10 cellular contexts compared by ENCODE assay signal in the genomic region with DNA sequence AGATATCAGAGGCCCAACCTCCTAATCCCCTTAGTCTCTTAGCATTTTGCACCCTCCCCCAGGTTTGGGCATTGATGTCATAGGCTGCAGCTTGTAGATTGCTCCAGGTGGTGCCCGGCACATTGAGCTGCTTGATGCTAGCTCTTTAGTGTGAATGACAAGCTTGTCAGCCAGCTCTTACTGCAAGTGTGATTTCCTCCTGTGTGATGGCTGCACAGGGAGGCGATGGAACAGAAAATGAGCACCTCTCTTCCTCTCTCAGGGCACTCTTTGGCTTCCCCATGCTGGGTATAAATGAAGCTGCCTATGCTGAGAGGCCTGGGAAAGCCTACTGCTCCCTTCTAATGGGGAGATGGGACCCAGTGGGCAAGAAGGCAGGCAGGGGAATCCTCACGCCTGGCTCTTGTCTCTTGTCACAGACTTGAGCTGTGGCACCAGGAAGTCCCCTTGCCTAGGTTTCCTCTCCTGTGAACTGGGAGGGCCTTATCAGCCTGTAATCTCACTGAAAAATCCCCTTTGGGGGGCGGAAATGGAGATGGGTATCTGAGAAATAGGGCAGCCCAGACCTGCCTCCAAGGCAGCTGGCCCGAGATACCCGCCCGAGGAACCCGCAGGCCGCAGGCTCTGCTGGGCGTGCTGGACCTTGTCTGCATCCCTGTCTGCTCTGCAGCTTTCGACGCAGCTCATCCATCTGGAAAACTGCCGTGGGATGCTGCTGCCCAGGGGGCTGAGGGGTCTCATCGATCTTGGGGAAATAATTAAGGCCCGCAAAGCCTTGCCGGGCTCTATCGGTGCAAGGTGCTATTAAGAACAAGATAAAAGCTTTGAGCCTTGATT.
DNase-seq lines count a peak whose midpoint lies in the region; ATAC-seq and TF ChIP-seq lines count a peak whose summit lies in the region.
"Had no signal": no experiment of that assay in that cellular context is flagged by ENCODE, and none has a peak within 500 bp of the region (broad histone marks: within the 10 kb centered on the region; RNA-seq: fewer than 3 reads in every experiment).

No MANE protein-coding gene starts in this region.

- CTCF ChIA-PET in activated naive CD4-positive, alpha-beta T cell treated with anti-CD3 and anti-CD28 coated beads, Interleukin-2, amount 10 ng/mL, durations not matched to agents 7 days and 5 days (lab: Charles Lee), result interaction anchor here (0.7 to 1.1 kb wide), 5 partner anchors 14 to 363 kb away, joined by 3 to 4 read pairs (median 3); no protein-coding TSS in a partner anchor
- CTCF ChIA-PET in RWPE1 (lab: Yijun Ruan, JAX), result interaction anchor here (0.6 kb wide), 1 partner anchor 531 kb away, joined by 4 read pairs; no protein-coding TSS in a partner anchor

- no peak overlapping the region for H3K4me3 Mint-ChIP-seq in activated naive CD4-positive, alpha-beta T cell treated with anti-CD3 and anti-CD28 coated beads, Interleukin-2, amount 10 ng/mL, durations not matched to agents 7 days and 5 days

- H3K9me3 Mint-ChIP-seq in activated naive CD4-positive, alpha-beta T cell treated with anti-CD3 and anti-CD28 coated beads, Interleukin-2, amount 10 ng/mL, durations not matched to agents 7 days and 5 days, result no peaks in the 10 kb centered on the region

- POLR2A ChIA-PET in RWPE1 (lab: Yijun Ruan, JAX; ENCODE audit: low non-redundant PET), result no interaction called here

- TF ChIP-seq CTCF in RWPE1 (conservative IDR thresholded peaks at IDR 0.05; ENCODE audit: low read depth), result no peak

- peak; percentile 50 for ATAC-seq in GM19397 (IDR thresholded peaks at IDR 0.05; ENCODE audit: unreplicated experiment)

- H3K27ac Mint-ChIP-seq in activated naive CD4-positive, alpha-beta T cell treated with anti-CD3 and anti-CD28 coated beads, Interleukin-2, amount 10 ng/mL, durations not matched to agents 7 days and 5 days, result peak overlapping the region; percentile 84

- H3K36me3 Mint-ChIP-seq in activated naive CD4-positive, alpha-beta T cell treated with anti-CD3 and anti-CD28 coated beads, Interleukin-2, amount 10 ng/mL, durations not matched to agents 7 days and 5 days, result no peaks in the 10 kb centered on the region

- peaks cover 36% of the 10 kb centered on the region for H3K4me1 Mint-ChIP-seq in activated naive CD4-positive, alpha-beta T cell treated with anti-CD3 and anti-CD28 coated beads, Interleukin-2, amount 10 ng/mL, durations not matched to agents 7 days and 5 days

- H3K27me3 Mint-ChIP-seq in activated naive CD4-positive, alpha-beta T cell treated with anti-CD3 and anti-CD28 coated beads, Interleukin-2, amount 10 ng/mL, durations not matched to agents 7 days and 5 days, result peaks cover 3% of the 10 kb centered on the region

- peak; percentile 66 for DNase-seq in T-helper 22 cell (ENCODE audit: low read depth)
- DNase-seq in activated naive CD4-positive, alpha-beta T cell treated with anti-CD3 and anti-CD28 coated beads, Interleukin-2, amount 10 ng/mL, durations not matched to agents 7 days and 5 days, result peak; percentile 54
- peak; percentile 8 to 38 for DNase-seq in stimulated activated CD8-positive, alpha-beta memory T cell treated with anti-CD3 and anti-CD28 coated beads, Interleukin-2, amount 100 ng/mL, for 1 hour (ENCODE audit: low read depth in 2 of 2)
- no peak for DNase-seq in RWPE1 (ENCODE audit: low spot score)
- DNase-seq in HCEC 1CT, result no peak
- no peak for DNase-seq in NCI-H2029 (lab: John Stamatoyannopoulos, UW)
- DNase-seq in NCI-H187 (lab: John Stamatoyannopoulos, UW), result no peak
- DNase-seq: adrenal gland had no signal

- H3K27ac ChIP-seq in RWPE1, result no peak overlapping the region
- H3K27ac ChIP-seq: adrenal gland, parathyroid adenoma had no signal

Comparison
In these comparisons a context has a peak if more than half of its experiments do, and no peak if none do; other contexts are left out.
1. DNase-seq: peak in T-helper 22 cell (single experiment), activated naive CD4-positive, alpha-beta T cell treated with anti-CD3 and anti-CD28 coated beads, Interleukin-2, amount 10 ng/mL, durations not matched to agents 7 days and 5 days (single experiment) and stimulated activated CD8-positive, alpha-beta memory T cell treated with anti-CD3 and anti-CD28 coated beads, Interleukin-2, amount 100 ng/mL, for 1 hour (2 of 2); none in RWPE1 (single experiment), HCEC 1CT (single experiment), NCI-H2029 (single experiment) and NCI-H187 (0 of 2).